ENCODE assay signal across 8 cellular contexts in the genomic region with DNA sequence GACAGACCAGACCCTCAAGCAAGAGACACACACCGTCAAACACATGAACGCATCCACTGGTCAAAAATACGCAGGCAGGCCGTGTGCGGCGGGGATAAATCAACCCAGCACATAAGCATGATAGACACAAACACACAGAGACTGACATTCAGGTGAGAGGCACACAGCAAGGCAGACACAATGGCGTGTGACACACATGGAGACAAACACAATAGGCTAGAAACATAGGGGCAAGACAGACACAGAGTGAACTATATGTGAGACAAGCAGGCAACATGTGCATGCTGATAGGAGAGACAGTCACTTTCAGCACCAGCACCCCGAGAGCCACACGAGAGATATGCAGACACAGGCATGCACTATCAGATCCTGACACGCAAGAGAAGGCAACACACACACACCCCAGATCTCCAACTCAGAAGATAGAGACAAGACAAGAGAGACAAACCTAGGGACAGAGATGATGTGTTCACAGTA. TPM values are rescaled to one million over a fixed set of nuclear protein-coding genes. Genes with fewer than 3 reads are reported as not detected.
A peak's percentile ranks its signal among the peaks of the same experiment; 100 is the strongest.
DNase-seq lines count a peak whose midpoint lies in the region; ATAC-seq and TF ChIP-seq lines count a peak whose summit lies in the region.

No MANE protein-coding gene starts in this region.

- intact Hi-C loops in CD14-positive monocyte (cut with micrococcal nuclease): loop anchor here (10.0 kb wide), 1 partner anchor 1060 kb away; no protein-coding TSS in a partner anchor

- DNase-seq in CD1c-positive myeloid dendritic cell (ENCODE audit: extremely low spot score) (peak; percentile 18), NAMALWA (ENCODE audit: low spot score) (peak; percentile 56), coronary artery (ENCODE audit: low spot score) (no peak), osteoblast (ENCODE audit: insufficient read length, low spot score, missing footprints) (peak; percentile 91), chondrocyte (ENCODE audit: low spot score) (no peak), CD14-positive monocyte (ENCODE audit: low spot score) (no peak), NCI-H774 (lab: John Stamatoyannopoulos, UW) (no peak)

- no peaks in the 10 kb centered on the region for H3K27me3 ChIP-seq in osteoblast (ENCODE audit: insufficient read depth, low read length)

- H2AFZ ChIP-seq in osteoblast (ENCODE audit: low read length): no peak overlapping the region

- ATAC-seq in GM19023 (IDR thresholded peaks at IDR 0.05; ENCODE audit: unreplicated experiment): no peak

- H3K4me3 ChIP-seq in coronary artery (peak overlapping the region; percentile 3), osteoblast (ENCODE audit: insufficient read depth, low read length) (no peak overlapping the region)

- no peaks in the 10 kb centered on the region for H3K79me2 ChIP-seq in osteoblast (ENCODE audit: insufficient read depth, low read length)

- no peak overlapping the region for H3K4me2 ChIP-seq in osteoblast (ENCODE audit: insufficient read depth, low read length)

- H3K36me3 Mint-ChIP-seq in chondrocyte (ENCODE audit: low read depth): no peaks in the 10 kb centered on the region
- H3K36me3 Mint-ChIP-seq in CD14-positive monocyte: peaks cover 0 to 2% of the 10 kb centered on the region in 2 donors

- H3K27me3 Mint-ChIP-seq in chondrocyte (ENCODE audit: low read depth): no peaks in the 10 kb centered on the region
- H3K27me3 Mint-ChIP-seq in CD14-positive monocyte (ENCODE audit: low read depth in 3 of 3): peaks cover 0 to 5% (median 4%) of the 10 kb centered on the region in 3 donors

- H3K36me3 ChIP-seq in osteoblast (ENCODE audit: insufficient read depth, low read length): no peaks in the 10 kb centered on the region

- H3K4me1 ChIP-seq in osteoblast (ENCODE audit: insufficient read depth, low read length): peaks cover 34% of the 10 kb centered on the region

- peak overlapping the region; percentile 97 to 99 for H3K27ac ChIP-seq in coronary artery
- H3K27ac ChIP-seq in osteoblast (ENCODE audit: low read depth, low read length): peak overlapping the region; percentile 86

- H3K9me3 Mint-ChIP-seq in chondrocyte (ENCODE audit: low read depth): no peaks in the 10 kb centered on the region
- H3K9me3 Mint-ChIP-seq in CD14-positive monocyte: no peaks in the 10 kb centered on the region

- no peaks in the 10 kb centered on the region for H3K9me3 ChIP-seq in osteoblast (ENCODE audit: low read depth, low read length)

- H3K4me1 Mint-ChIP-seq in chondrocyte (ENCODE audit: low read depth): peaks cover 42% of the 10 kb centered on the region
- H3K4me1 Mint-ChIP-seq in CD14-positive monocyte: peaks cover 41% of the 10 kb centered on the region

- H3K4me3 Mint-ChIP-seq in chondrocyte (ENCODE audit: unreplicated experiment) (no peak overlapping the region), CD14-positive monocyte (no peak overlapping the region)

- no peak overlapping the region for H3K27ac Mint-ChIP-seq in chondrocyte (ENCODE audit: unreplicated experiment)
- H3K27ac Mint-ChIP-seq in CD14-positive monocyte: no peak overlapping the region

- TF ChIP-seq CTCF in coronary artery (IDR thresholded peaks at IDR 0.05) (no peak), osteoblast (IDR thresholded peaks at IDR 0.05; ENCODE audit: extremely low read depth, low read depth, low read length) (no peak), chondrocyte (IDR thresholded peaks at IDR 0.05) (no peak), CD14-positive monocyte (IDR thresholded peaks at IDR 0.05) (no peak)

- no peaks in the 10 kb centered on the region for H4K20me1 ChIP-seq in osteoblast (ENCODE audit: insufficient read depth, low read length)

RNA-seq across cellular contexts. Expression of gene JUNB, which starts 6.9 kb away (rescaled TPM):
- total RNA-seq in osteoblast (85.5 and 93.0 TPM in 2 replicates), chondrocyte (99.0 to 129 TPM (median 122 TPM) in 3 replicates)
- 1,000 to 10,000 TPM; 1,279 to 1,468 TPM for polyA plus RNA-seq in CD14-positive monocyte

RNA-seq across cellular contexts. Expression of gene HOOK2, which starts 9.1 kb away (rescaled TPM):
- total RNA-seq in osteoblast (16.8 and 21.7 TPM in 2 replicates), chondrocyte (26.8 to 34.0 TPM (median 30.5 TPM) in 3 replicates)
- polyA plus RNA-seq in CD14-positive monocyte: 1 to 10 TPM in 1 of 2 donors, under 1 TPM in 1; 0.55 to 1.1 TPM

RNA-seq across cellular contexts. Expression of gene PRDX2, which starts 17.2 kb away (rescaled TPM):
- total RNA-seq in osteoblast (155 and 156 TPM in 2 replicates), chondrocyte (184 to 211 TPM (median 190 TPM) in 3 replicates)
- 10 to 100 TPM; 46.7 to 71.5 TPM for polyA plus RNA-seq in CD14-positive monocyte

RNA-seq across cellular contexts. Expression of gene THSD8, which starts 17.4 kb away (rescaled TPM):
- 0.29 TPM in 1 of 2 replicates, not detected in the other for total RNA-seq in osteoblast
- total RNA-seq in chondrocyte: 3.6 to 5.4 TPM (median 4.5 TPM) in 3 replicates
- polyA plus RNA-seq in CD14-positive monocyte: 1 to 10 TPM in 1 of 2 donors, not detected in 1; 4.0 TPM

RNA-seq across cellular contexts. Expression of gene RNASEH2A, which starts 22.0 kb away (rescaled TPM):
- total RNA-seq in osteoblast: 7.6 and 8.3 TPM in 2 replicates
- 9.9 to 22.8 TPM (median 11.9 TPM) in 3 replicates for total RNA-seq in chondrocyte
- 10 to 100 TPM; 15.2 to 21.5 TPM for polyA plus RNA-seq in CD14-positive monocyte

Comparison
In these comparisons a context has a peak if more than half of its experiments do, and no peak if none do; other contexts are left out.
1. DNase-seq: peak in CD1c-positive myeloid dendritic cell (single experiment), NAMALWA (single experiment) and osteoblast (single experiment); none in coronary artery (single experiment), chondrocyte (single experiment), CD14-positive monocyte (single experiment) and NCI-H774 (single experiment).